In the genomic region with DNA sequence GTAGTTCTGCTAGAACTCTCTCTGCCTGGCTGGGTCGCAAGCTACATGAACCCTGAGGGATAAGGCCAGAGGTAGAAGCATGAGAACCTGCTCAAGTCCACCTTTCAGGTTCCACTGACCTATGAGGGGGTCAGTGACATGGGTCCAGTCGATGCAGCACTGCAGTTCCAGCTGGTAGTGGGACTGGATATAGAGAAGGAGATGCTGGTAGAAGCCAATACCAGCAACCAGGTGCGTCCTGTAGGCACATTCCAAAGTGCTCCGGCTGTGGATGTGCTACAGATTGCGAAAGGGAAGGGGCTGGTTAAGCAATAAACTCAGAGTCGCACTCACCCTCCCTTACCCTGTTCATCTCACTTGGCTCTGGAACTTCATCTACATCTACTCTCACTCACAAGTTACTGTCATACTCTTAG, we compare ENCODE assay signal across 17 cellular contexts. TPM values are rescaled to one million over a fixed set of nuclear protein-coding genes. Genes with fewer than 3 reads are reported as not detected.
DNase-seq lines count a peak whose midpoint lies in the region; ATAC-seq, FAIRE-seq and TF ChIP-seq lines count a peak whose summit lies in the region.
"Had no signal": no experiment of that assay in that cellular context is flagged by ENCODE, and none has a peak within 500 bp of the region (broad histone marks: within the 10 kb centered on the region; RNA-seq: fewer than 3 reads in every experiment).

No MANE protein-coding gene starts in this region.

- 77% methylated on average over 6 of the region's 6 CpGs for WGBS in hepatocyte (ENCODE audit: low lambda C conversion rate, missing lambda C conversion rate)
- 59 to 65% methylated on average over 6 of the region's 6 CpGs for WGBS in upper lobe of left lung, 2 donors

- FAIRE-seq in GM12891 (lab: Jason Lieb, UNC), result no peak
- FAIRE-seq: endothelial cell of umbilical vein, GM19239 had no signal

- peaks cover 28% of the 10 kb centered on the region for H3K4me1 Mint-ChIP-seq in T-helper 17 cell

- TF ChIP-seq RAD21 in Ishikawa (IDR thresholded peaks at IDR 0.05; ENCODE audit: low read depth), result no peak

- no peak overlapping the region for H3K4me3 ChIP-seq in hepatocyte
- H3K4me3 ChIP-seq in upper lobe of left lung, result no peak overlapping the region
- H3K4me3 ChIP-seq: testis had no signal

- H3K4me3 Mint-ChIP-seq in T-helper 17 cell, result no peak overlapping the region
- H3K4me3 Mint-ChIP-seq: activated naive CD8-positive, alpha-beta T cell treated with anti-CD3 and anti-CD28 coated beads, Interleukin-2, amount 10 ng/mL, durations not matched to agents 7 days and 5 days had no signal

- TF ChIP-seq POLR2A in upper lobe of left lung (IDR thresholded peaks at IDR 0.05) (no peak), GM12891 (IDR thresholded peaks at IDR 0.05; ENCODE audit: low read depth, low read length) (no peak)

- no peak overlapping the region for H2AFZ ChIP-seq in hepatocyte

- H3K27me3 ChIP-seq in hepatocyte (no peaks in the 10 kb centered on the region), upper lobe of left lung (no peaks in the 10 kb centered on the region)
- H3K27me3 ChIP-seq: testis had no signal

- TF ChIP-seq CTCF in hepatocyte (IDR thresholded peaks at IDR 0.05; ENCODE audit: poor library complexity) (no peak), upper lobe of left lung (IDR thresholded peaks at IDR 0.05) (no peak)

- no peaks in the 10 kb centered on the region for H3K9me3 ChIP-seq in T-helper 17 cell (ENCODE audit: control insufficient read depth, low read length, poor library complexity, severe bottlenecking)
- H3K9me3 ChIP-seq in hepatocyte (ENCODE audit: low read depth), result no peaks in the 10 kb centered on the region
- no peaks in the 10 kb centered on the region for H3K9me3 ChIP-seq in upper lobe of left lung
- H3K9me3 ChIP-seq: testis had no signal

- no peak overlapping the region for H3K4me2 ChIP-seq in hepatocyte

- peaks cover 21% of the 10 kb centered on the region for H4K20me1 ChIP-seq in hepatocyte (ENCODE audit: insufficient read depth, poor library complexity, severe bottlenecking)

- H3K36me3 Mint-ChIP-seq in T-helper 17 cell (ENCODE audit: low read depth), result peaks cover 18% of the 10 kb centered on the region

- ATAC-seq in T-helper 17 cell (no peak), upper lobe of left lung (ENCODE audit: low FRiP score in 2 of 2) (peak in 1 of 2 donors; percentile 34), GM19397 (IDR thresholded peaks at IDR 0.05; ENCODE audit: unreplicated experiment) (no peak)

- no peaks in the 10 kb centered on the region for H3K9me2 ChIP-seq in hepatocyte (replicated peaks; ENCODE audit: insufficient read depth)

- peaks cover 7% of the 10 kb centered on the region for H3K36me3 ChIP-seq in hepatocyte (replicated peaks; ENCODE audit: insufficient read depth, low read depth)
- H3K36me3 ChIP-seq in upper lobe of left lung, result peaks cover 29 to 73% (median 60%) of the 10 kb centered on the region in 4 donors

- no peak for TF ChIP-seq EP300 in Ishikawa (IDR thresholded peaks at IDR 0.05; ENCODE audit: borderline replicate concordance)
- TF ChIP-seq EP300 in upper lobe of left lung (IDR thresholded peaks at IDR 0.05), result no peak

- H3K79me2 ChIP-seq in hepatocyte, result peaks cover 40% of the 10 kb centered on the region

- H3K4me1 ChIP-seq in hepatocyte (ENCODE audit: insufficient read depth) (peaks cover 9% of the 10 kb centered on the region), upper lobe of left lung (peaks cover 13 to 24% (median 20%) of the 10 kb centered on the region in 4 donors)

- DNase-seq in T-helper 17 cell (no peak), hepatocyte (ENCODE audit: low spot score) (peak; percentile 34), upper lobe of left lung (peak in 1 of 2 donors; percentile 48), GM12891 (ENCODE audit: insufficient read length, low spot score) (no peak), iPS-NIHi7 (ENCODE audit: extremely low spot score) (no peak)
- DNase-seq: activated CD4-positive, CD25-positive, alpha-beta regulatory T cell; activated CD8-positive, alpha-beta memory T cell treated with anti-CD3 and anti-CD28 coated beads, Interleukin-2, amount 50 U/mL, for 48 hours; activated naive CD8-positive, alpha-beta T cell treated with anti-CD3 and anti-CD28 coated beads, Interleukin-2, amount 10 ng/mL, durations not matched to agents 7 days and 5 days; head of caudate nucleus; kidney glomerular epithelial cell; NCI-H2227 treated with DMSO at 0.1 percent for 48 hours; testis had no signal

- no peaks in the 10 kb centered on the region for H3K27me3 Mint-ChIP-seq in T-helper 17 cell
- H3K27me3 Mint-ChIP-seq: activated naive CD8-positive, alpha-beta T cell treated with anti-CD3 and anti-CD28 coated beads, Interleukin-2, amount 10 ng/mL, durations not matched to agents 7 days and 5 days; progenitor cell of endocrine pancreas had no signal

- no peak overlapping the region for H3K27ac ChIP-seq in hepatocyte
- H3K27ac ChIP-seq in upper lobe of left lung, result peak overlapping the region in 3 of 4 donors; percentile 4 to 47 (median 45)
- H3K27ac ChIP-seq: testis had no signal

- H3K27ac Mint-ChIP-seq in T-helper 17 cell, result peak overlapping the region; percentile 27
- H3K27ac Mint-ChIP-seq: progenitor cell of endocrine pancreas had no signal

TF ChIP-seq in Ishikawa, 13 proteins besides CTCF, POLR2A, EP300 and RAD21 (continues in another document):
- no peak for TF ChIP-seq REST (IDR thresholded peaks at IDR 0.05; ENCODE audit: low read depth)

TF ChIP-seq in GM12891, 5 proteins besides CTCF, POLR2A, EP300 and RAD21:
- TF ChIP-seq POLR2AphosphoS5 (IDR thresholded peaks at IDR 0.05; ENCODE audit: low read depth, low read length), result no peak
- no peak for TF ChIP-seq TAF1 (IDR thresholded peaks at IDR 0.05; ENCODE audit: low read depth, low read length)
- TF ChIP-seq PAX5 (IDR thresholded peaks at IDR 0.05; ENCODE audit: insufficient read depth, low read length, severe bottlenecking), result no peak
- no peak for TF ChIP-seq POU2F2 (IDR thresholded peaks at IDR 0.05; ENCODE audit: low read depth, low read length)
- no peak for TF ChIP-seq SPI1 (IDR thresholded peaks at IDR 0.05; ENCODE audit: low read depth, low read length)
TF ChIP-seq in GM12891: peak in this region for 0.

RNA-seq across cellular contexts. Expression of gene SMG5, which starts 5.7 kb away (rescaled TPM):
- total RNA-seq in T-helper 17 cell, result 10 to 100 TPM; 59.0 to 79.2 TPM
- 64.3 and 65.9 TPM in 2 replicates for total RNA-seq in hepatocyte
- polyA plus RNA-seq in hepatocyte, result 54.9 and 63.8 TPM in 2 replicates
- 100 to 1,000 TPM in 1 of 6 donors, 10 to 100 TPM in 5; 52.3 to 136 (median 69.1) TPM for total RNA-seq in upper lobe of left lung
- 30.6 TPM for polyA plus RNA-seq in GM12891 (2012; ENCODE audit: low read depth, missing spikeins)

RNA-seq across cellular contexts. Expression of gene TMEM79, which starts 7.2 kb away (rescaled TPM):
- total RNA-seq in T-helper 17 cell (1 to 10 TPM; 3.2 to 3.5 TPM), hepatocyte (3.3 and 3.4 TPM in 2 replicates), upper lobe of left lung (10 to 100 TPM in 1 of 6 donors, 1 to 10 TPM in 5; 1.3 to 10.5 (median 3.1) TPM)
- polyA plus RNA-seq in hepatocyte, result 8.5 and 15.7 TPM in 2 replicates
- polyA plus RNA-seq in GM12891 (2012; ENCODE audit: low read depth, missing spikeins), result 2.9 TPM

RNA-seq across cellular contexts. Expression of gene GLMP, which starts 18.5 kb away (rescaled TPM):
- total RNA-seq in T-helper 17 cell (10 to 100 TPM; 21.2 to 25.0 TPM), hepatocyte (158 and 186 TPM in 2 replicates), upper lobe of left lung (10 to 100 TPM; 22.1 to 80.4 (median 50.9) TPM)
- polyA plus RNA-seq in hepatocyte, result 169 and 206 TPM in 2 replicates
- 30.7 TPM for polyA plus RNA-seq in GM12891 (2012; ENCODE audit: low read depth, missing spikeins)

RNA-seq across cellular contexts. Expression of gene VHLL, which starts 22.1 kb away (rescaled TPM):
- total RNA-seq in T-helper 17 cell, result not detected
- not detected in 2 replicates for total RNA-seq in hepatocyte
- not detected in 2 replicates for polyA plus RNA-seq in hepatocyte
- 1 to 10 TPM in 1 of 6 donors, not detected in 5; 7.3 TPM for total RNA-seq in upper lobe of left lung
- polyA plus RNA-seq in GM12891 (2012; ENCODE audit: low read depth, missing spikeins), result not detected
- total RNA-seq: activated naive CD8-positive, alpha-beta T cell treated with anti-CD3 and anti-CD28 coated beads, Interleukin-2, amount 10 ng/mL, durations not matched to agents 7 days and 5 days had no signal
- polyA plus RNA-seq: endothelial cell of umbilical vein had no signal

RNA-seq across cellular contexts. Expression of gene PAQR6, which starts 29.1 kb away (rescaled TPM):
- 1 to 10 TPM; 2.8 to 3.1 TPM for total RNA-seq in T-helper 17 cell
- 3.3 and 4.5 TPM in 2 replicates for total RNA-seq in hepatocyte
- polyA plus RNA-seq in hepatocyte, result 12.0 and 14.8 TPM in 2 replicates
- 10 to 100 TPM in 1 of 6 donors, 1 to 10 TPM in 5; 1.3 to 10.5 (median 2.9) TPM for total RNA-seq in upper lobe of left lung
- polyA plus RNA-seq in GM12891 (2012; ENCODE audit: low read depth, missing spikeins), result 3.2 TPM
